In the genomic region with DNA sequence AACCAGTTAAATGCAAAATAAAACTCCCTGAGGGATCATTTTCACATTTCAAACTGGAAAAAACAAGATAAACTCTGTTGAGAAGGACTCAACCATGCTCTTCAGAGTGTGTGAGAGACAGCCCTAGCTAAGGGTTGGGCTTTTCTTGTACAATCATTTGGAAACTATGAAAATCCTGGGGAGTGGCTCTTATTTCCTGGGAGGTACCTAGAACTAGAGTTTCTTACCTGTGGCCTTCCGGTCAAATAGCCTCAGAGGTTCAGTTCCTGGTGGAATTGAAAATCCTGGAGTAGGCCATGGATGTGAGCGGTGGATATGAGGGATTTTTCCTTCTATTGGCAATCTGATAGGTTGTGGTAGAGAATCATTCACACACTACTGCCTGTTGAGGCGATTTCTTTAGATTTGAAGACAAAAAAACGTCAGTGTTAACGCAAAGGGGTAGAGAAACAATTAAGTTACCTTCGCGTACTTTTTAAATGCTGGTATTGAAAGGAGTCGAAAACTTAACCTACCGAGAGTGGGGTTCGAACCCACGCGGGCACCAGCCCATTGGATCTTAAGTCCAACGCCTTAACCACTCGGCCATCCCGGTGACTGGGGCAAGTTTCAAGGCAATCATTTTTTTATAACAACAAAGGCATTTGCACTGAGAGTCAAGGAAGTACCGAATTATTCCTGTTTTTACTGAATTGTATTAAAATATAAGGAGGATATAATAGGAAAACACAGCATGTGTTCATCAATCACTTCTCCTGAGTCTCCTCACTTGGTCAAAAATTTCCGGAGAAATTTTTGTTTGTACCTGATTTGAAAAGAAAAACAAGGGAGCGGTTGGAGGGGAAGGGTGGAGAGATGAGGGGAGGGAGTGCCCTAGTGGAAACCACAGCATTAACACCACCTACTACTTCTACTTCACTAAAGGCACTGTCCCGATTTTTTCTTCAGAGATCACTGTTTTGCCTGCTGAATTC, we compare ENCODE assay signal across 1 cellular context.
TF ChIP-seq lines count a peak whose summit lies in the region.

No MANE protein-coding gene starts in this region.

TF ChIP-seq in HEK293, 187 proteins besides CTCF, POLR2A, EP300 and RAD21 (continued from another document):
- TF ChIP-seq, protein P1, sequence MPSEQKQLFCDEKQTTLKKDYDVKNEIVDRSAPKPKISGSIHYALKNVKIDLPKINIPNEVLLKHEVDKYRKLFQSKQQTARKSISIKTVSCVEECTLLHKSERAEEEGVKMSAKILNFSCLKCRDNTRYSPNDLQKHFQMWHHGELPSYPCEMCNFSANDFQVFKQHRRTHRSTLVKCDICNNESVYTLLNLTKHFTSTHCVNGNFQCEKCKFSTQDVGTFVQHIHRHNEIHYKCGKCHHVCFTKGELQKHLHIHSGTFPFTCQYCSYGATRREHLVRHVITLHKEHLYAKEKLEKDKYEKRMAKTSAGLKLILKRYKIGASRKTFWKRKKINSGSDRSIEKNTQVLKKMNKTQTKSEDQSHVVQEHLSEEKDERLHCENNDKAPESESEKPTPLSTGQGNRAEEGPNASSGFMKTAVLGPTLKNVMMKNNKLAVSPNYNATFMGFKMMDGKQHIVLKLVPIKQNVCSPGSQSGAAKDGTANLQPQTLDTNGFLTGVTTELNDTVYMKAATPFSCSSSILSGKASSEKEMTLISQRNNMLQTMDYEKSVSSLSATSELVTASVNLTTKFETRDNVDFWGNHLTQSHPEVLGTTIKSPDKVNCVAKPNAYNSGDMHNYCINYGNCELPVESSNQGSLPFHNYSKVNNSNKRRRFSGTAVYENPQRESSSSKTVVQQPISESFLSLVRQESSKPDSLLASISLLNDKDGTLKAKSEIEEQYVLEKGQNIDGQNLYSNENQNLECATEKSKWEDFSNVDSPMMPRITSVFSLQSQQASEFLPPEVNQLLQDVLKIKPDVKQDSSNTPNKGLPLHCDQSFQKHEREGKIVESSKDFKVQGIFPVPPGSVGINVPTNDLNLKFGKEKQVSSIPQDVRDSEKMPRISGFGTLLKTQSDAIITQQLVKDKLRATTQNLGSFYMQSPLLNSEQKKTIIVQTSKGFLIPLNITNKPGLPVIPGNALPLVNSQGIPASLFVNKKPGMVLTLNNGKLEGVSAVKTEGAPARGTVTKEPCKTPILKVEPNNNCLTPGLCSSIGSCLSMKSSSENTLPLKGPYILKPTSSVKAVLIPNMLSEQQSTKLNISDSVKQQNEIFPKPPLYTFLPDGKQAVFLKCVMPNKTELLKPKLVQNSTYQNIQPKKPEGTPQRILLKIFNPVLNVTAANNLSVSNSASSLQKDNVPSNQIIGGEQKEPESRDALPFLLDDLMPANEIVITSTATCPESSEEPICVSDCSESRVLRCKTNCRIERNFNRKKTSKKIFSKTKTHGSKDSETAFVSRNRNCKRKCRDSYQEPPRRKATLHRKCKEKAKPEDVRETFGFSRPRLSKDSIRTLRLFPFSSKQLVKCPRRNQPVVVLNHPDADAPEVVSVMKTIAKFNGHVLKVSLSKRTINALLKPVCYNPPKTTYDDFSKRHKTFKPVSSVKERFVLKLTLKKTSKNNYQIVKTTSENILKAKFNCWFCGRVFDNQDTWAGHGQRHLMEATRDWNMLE (tag by site-specific recombination; conservative IDR thresholded peaks at IDR 0.05; ENCODE audit: low read depth) = no peak
- TF ChIP-seq ZNF555 (tag by site-specific recombination; conservative IDR thresholded peaks at IDR 0.05) (no peak), ZNF239 (tag by site-specific recombination; IDR thresholded peaks at IDR 0.05) (no peak), ZNF513 (tag by site-specific recombination; IDR thresholded peaks at IDR 0.05) (no peak), YY1 (tag by site-specific recombination; IDR thresholded peaks at IDR 0.05) (peak; percentile 31; the same call in 1 of the 2 replicates), ZNF366 (tag by site-specific recombination; conservative IDR thresholded peaks at IDR 0.05) (peak; percentile 70), GLI2 (tag by site-specific recombination; IDR thresholded peaks at IDR 0.05; ENCODE audit: borderline replicate concordance, low read depth) (no peak), GLIS2 (tag by site-specific recombination; IDR thresholded peaks at IDR 0.05) (no peak), ZNF114 (tag by site-specific recombination; IDR thresholded peaks at IDR 0.05) (no peak), ZBTB20 (tag by site-specific recombination; IDR thresholded peaks at IDR 0.05) (no peak), ZSCAN30 (tag by site-specific recombination; IDR thresholded peaks at IDR 0.05) (peak; percentile 74)
